In genomic region chr17:17774009-17774881, GRCh38 we compare ENCODE assay signal across 9 cellular contexts.
DNase-seq lines count a peak whose midpoint lies in the region; ATAC-seq and TF ChIP-seq lines count a peak whose summit lies in the region.
"Had no signal": no experiment of that assay in that cellular context is flagged by ENCODE, and none has a peak within 500 bp of the region (broad histone marks: within the 10 kb centered on the region; RNA-seq: fewer than 3 reads in every experiment).

No MANE protein-coding gene starts in this region.

- ATAC-seq in SK-N-SH treated with all-trans-retinoic acid at 6 μM for 48 hours = peak; percentile 64
- ATAC-seq in GM21737 (IDR thresholded peaks at IDR 0.05; ENCODE audit: unreplicated experiment) = no peak

- intact Hi-C loops in prostate gland (cut with DNase I) = loop anchor here (2.0 kb wide), 1 partner anchor 91 kb away; no protein-coding TSS in a partner anchor

- H3K27me3 ChIP-seq in prostate gland (replicated peaks; ENCODE audit: insufficient read depth) = no peaks in the 10 kb centered on the region

- peak overlapping the region; percentile 93 to 97 for H3K27ac ChIP-seq in prostate gland

- H3K4me3 ChIP-seq in GM12864 (ENCODE audit: low read depth, low read length) (no peak overlapping the region), fibroblast of villous mesenchyme (ENCODE audit: low read depth, low read length) (no peak overlapping the region), prostate gland (no peak overlapping the region)

- 18% methylated on average over 21 of the region's 21 CpGs for WGBS in prostate gland

- no peak for DNase-seq in GM12864 (ENCODE audit: low read depth)
- no peak for DNase-seq in fibroblast of villous mesenchyme (ENCODE audit: low read depth)
- DNase-seq in prostate gland (ENCODE audit: low spot score) = peak; percentile 92
- no peak for DNase-seq in Ammon's horn (ENCODE audit: low spot score)
- DNase-seq in putamen (ENCODE audit: low spot score) = no peak
- no peak for DNase-seq in NOMO-1 treated with dmso at 0.1 percent for 144 hours (lab: John Stamatoyannopoulos, UW; ENCODE audit: unreplicated experiment)
- DNase-seq: activated CD4-positive, alpha-beta T cell treated with anti-CD3 and anti-CD28 coated beads for 1 hour had no signal

- no peaks in the 10 kb centered on the region for H3K9me3 ChIP-seq in prostate gland

- H3K36me3 ChIP-seq in prostate gland = no peaks in the 10 kb centered on the region

- TF ChIP-seq POLR2A in prostate gland (IDR thresholded peaks at IDR 0.05) = peak; percentile 30

- H3K4me1 ChIP-seq in prostate gland (replicated peaks) = peaks cover 6% of the 10 kb centered on the region

- TF ChIP-seq CTCF in GM12864 (IDR thresholded peaks at IDR 0.05; ENCODE audit: low read depth, low read length, missing control alignments) (peak; percentile 6), fibroblast of villous mesenchyme (IDR thresholded peaks at IDR 0.05; ENCODE audit: insufficient read depth, low read depth, low read length) (peak; percentile 35), prostate gland (IDR thresholded peaks at IDR 0.05) (peak; percentile 51 to 94 (median 76))

TF ChIP-seq in SK-N-SH treated with all-trans-retinoic acid at 6 μM for 48 hours, 23 proteins besides CTCF, POLR2A, EP300 and RAD21:
- TF ChIP-seq ZFP3 (CRISPR knock-in tag; IDR thresholded peaks at IDR 0.05) (no peak), ZNF70 (CRISPR knock-in tag; IDR thresholded peaks at IDR 0.05) (no peak), GLIS3 (CRISPR knock-in tag; IDR thresholded peaks at IDR 0.05) (no peak), ZNF8 (CRISPR knock-in tag; IDR thresholded peaks at IDR 0.05) (no peak), RARB (CRISPR knock-in tag; IDR thresholded peaks at IDR 0.05) (no peak), BACH2 (CRISPR knock-in tag; IDR thresholded peaks at IDR 0.05; ENCODE audit: borderline replicate concordance) (no peak), CREB5 (CRISPR knock-in tag; IDR thresholded peaks at IDR 0.05; ENCODE audit: low read depth) (no peak), ARNTL (CRISPR knock-in tag; IDR thresholded peaks at IDR 0.05; ENCODE audit: borderline replicate concordance, low read depth) (no peak), TOX (CRISPR knock-in tag; IDR thresholded peaks at IDR 0.05; ENCODE audit: borderline replicate concordance) (no peak), TSHZ2 (CRISPR knock-in tag; IDR thresholded peaks at IDR 0.05) (no peak)

Comparison
In these comparisons a context has a peak if more than half of its experiments do, and no peak if none do; other contexts are left out.
1. CTCF ChIP-seq: peak in every context shown above with its lines; median percentile 76 in prostate gland; 35 in fibroblast of villous mesenchyme; 6 in GM12864.